In the genomic region with DNA sequence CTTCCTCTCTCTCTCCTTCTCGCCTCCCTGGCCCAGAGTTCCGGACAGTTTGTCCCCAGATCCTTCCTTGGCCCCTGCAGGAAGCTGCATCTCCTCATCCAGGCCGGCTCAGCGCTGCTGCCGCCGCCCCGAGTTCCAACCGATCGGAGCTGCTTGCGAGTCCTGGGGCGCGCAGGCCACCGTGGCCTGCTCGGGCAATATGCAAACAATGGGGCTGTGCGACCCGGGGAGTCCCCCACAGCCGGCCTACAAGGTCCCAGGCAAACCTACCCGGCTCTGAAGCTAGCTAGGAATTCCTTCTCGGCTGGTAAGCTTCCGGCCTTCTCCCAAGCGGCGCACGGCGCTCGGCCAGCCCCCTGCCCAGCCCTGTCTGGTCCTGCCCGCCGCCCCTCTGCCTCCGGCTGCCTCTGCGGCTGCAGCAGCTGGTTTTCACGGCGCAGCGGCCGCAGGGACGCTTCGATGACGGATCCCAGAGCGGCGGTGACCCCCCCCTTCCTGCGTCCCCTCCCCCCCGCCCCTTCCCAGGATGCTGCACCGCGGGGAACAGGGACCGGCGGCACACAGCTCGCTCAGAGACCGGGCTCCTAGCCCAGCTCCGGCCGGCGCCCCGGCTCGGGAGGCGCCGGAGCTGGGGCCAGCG, we compare ENCODE assay signal across 8 cellular contexts. TPM values are rescaled to one million over a fixed set of nuclear protein-coding genes. Genes with fewer than 3 reads are reported as not detected.
DNase-seq lines count a peak whose midpoint lies in the region; TF ChIP-seq lines count a peak whose summit lies in the region.

No MANE protein-coding gene starts in this region.

- no peaks in the 10 kb centered on the region for H3F3A ChIP-seq in SK-N-SH (replicated peaks; ENCODE audit: insufficient read depth)

- no peak for TF ChIP-seq POLR2A in transverse colon (IDR thresholded peaks at IDR 0.05)

- peak overlapping the region; percentile 72 for H3K9ac ChIP-seq in SK-N-SH
- H3K9ac ChIP-seq in duodenal mucosa (ENCODE audit: low read depth in 1 of 2, low read length in 2 of 2), result peak overlapping the region; percentile 94 to 95

- no peak for TF ChIP-seq RAD21 in SK-N-SH (IDR thresholded peaks at IDR 0.05; ENCODE audit: low read length)

- H3K4me1 ChIP-seq in SK-N-SH (ENCODE audit: control insufficient read depth in 1 of 2, insufficient read depth in 2 of 2, low read depth in 1 of 2, low read length in 1 of 2) (peaks cover 6 to 13% of the 10 kb centered on the region in 2 experiments; a peak in 2 of 4 replicates), duodenal mucosa (ENCODE audit: control insufficient read depth in 1 of 2, insufficient read depth in 2 of 2, low read length in 2 of 2) (peaks cover 31 to 35% of the 10 kb centered on the region in 2 donors), transverse colon (peaks cover 0 to 25% (median 9%) of the 10 kb centered on the region in 4 donors)

- in situ Hi-C loops in transverse colon (cut with MboI; ENCODE audit: low pct_ligation_motif_present in 1 of 4, low pct_unique_long_range_greater_than_20kb in 1 of 4, low sequenced_read_pairs in 3 of 4), result loop anchor here in 1 of 4 donors (5.0 kb wide), 1 partner anchor 39 kb away; no protein-coding TSS in a partner anchor

- peak; percentile 77 for DNase-seq in ELF-1 (ENCODE audit: low read depth, low spot score)
- peak; percentile 46 for DNase-seq in HEK293T (ENCODE audit: extremely low spot score)
- DNase-seq in SK-N-SH, result peak; percentile 89
- peak; percentile 31 to 42 for DNase-seq in lung microvascular endothelial cell (ENCODE audit: low read depth in 2 of 2)
- peak; percentile 28 for DNase-seq in transverse colon
- DNase-seq in NCI-H510A (lab: John Stamatoyannopoulos, UW), result no peak
- no peak for DNase-seq in LoVo (ENCODE audit: low spot score)

- TF ChIP-seq EP300 in SK-N-SH (IDR thresholded peaks at IDR 0.05; ENCODE audit: borderline replicate concordance in 1 of 2, low read depth in 1 of 2, low read length in 1 of 2), result no peak
- no peak for TF ChIP-seq EP300 in transverse colon (IDR thresholded peaks at IDR 0.05; ENCODE audit: low read depth)

- H3K79me2 ChIP-seq in SK-N-SH (ENCODE audit: insufficient read depth), result no peaks in the 10 kb centered on the region; the same call in 1 of the 2 replicates

- peak overlapping the region; percentile 65 to 74 for H3K27ac ChIP-seq in SK-N-SH (ENCODE audit: low read depth in 2 of 2, low read length in 1 of 2)
- peak overlapping the region; percentile 95 for H3K27ac ChIP-seq in duodenal mucosa (ENCODE audit: low read depth, low read length)
- H3K27ac ChIP-seq in transverse colon, result peak overlapping the region; percentile 92 to 96 (median 95)

- CTCF ChIA-PET in HEK293T (lab: Yijun Ruan, JAX), result interaction anchor here (1.2 to 9.2 kb wide), 8 partner anchors 10 to 173 kb away, joined by 3 to 83 read pairs (median 8); a partner anchor contains a TSS
- CTCF ChIA-PET in SK-N-SH (lab: Yijun Ruan, JAX), result interaction anchor here (0.9 to 2.9 kb wide), 8 partner anchors 38 to 691 kb away, joined by 3 to 14 read pairs (median 6); a partner anchor contains a TSS

- H3K9me2 ChIP-seq in SK-N-SH, result no peaks in the 10 kb centered on the region

- POLR2A ChIA-PET in HEK293T (lab: Yijun Ruan, JAX) (interaction anchor here (0.8 to 22.2 kb wide), 19 partner anchors 9 to 87 kb away, joined by 3 to 724 read pairs (median 4); a partner anchor contains a TSS), SK-N-SH (lab: Yijun Ruan, JAX) (interaction anchor here (0.6 to 2.5 kb wide), 4 partner anchors 26 to 88 kb away, joined by 3 to 13 read pairs (median 3); a partner anchor contains a TSS)

- intact Hi-C loops in transverse colon (cut with DNase I; ENCODE audit: low total_unique reads), result loop anchor here (5.0 kb wide), 2 partner anchors 39 to 61 kb away; a partner anchor contains a TSS

- H3K36me3 ChIP-seq in SK-N-SH (replicated peaks in 1 of 2; ENCODE audit: control insufficient read depth in 1 of 2, insufficient read depth in 2 of 2, low read length in 1 of 2), result no peaks in the 10 kb centered on the region
- H3K36me3 ChIP-seq in duodenal mucosa (ENCODE audit: control insufficient read depth in 1 of 2, insufficient read depth in 2 of 2, low read length in 2 of 2), result peaks cover 20 to 28% of the 10 kb centered on the region in 2 donors
- H3K36me3 ChIP-seq in transverse colon, result no peaks in the 10 kb centered on the region

- H3K4me3 ChIP-seq in SK-N-SH (ENCODE audit: low read depth in 2 of 2, low read length in 1 of 2) (peak overlapping the region; percentile 60 to 70), duodenal mucosa (ENCODE audit: low read depth in 1 of 2, low read length in 2 of 2) (peak overlapping the region; percentile 86 to 91), transverse colon (peak overlapping the region; percentile 65 to 86 (median 78))

- H3K4me2 ChIP-seq in SK-N-SH, result peak overlapping the region; percentile 86

- TF ChIP-seq CTCF in SK-N-SH (IDR thresholded peaks at IDR 0.05) (no peak), transverse colon (IDR thresholded peaks at IDR 0.05) (no peak)

- no peaks in the 10 kb centered on the region for H4K20me1 ChIP-seq in SK-N-SH (ENCODE audit: insufficient read depth)

- whole genome bisulfite sequencing in SK-N-SH (ENCODE audit: low lambda C conversion rate), result 0% methylated on average over 10 of the region's 54 CpGs
- WGBS in transverse colon (ENCODE audit: low coverage in 1 of 2), 2 donors, result 27% methylated on average over 47 of the region's 54 CpGs; no CpG with 5 or more reads in 1 of the 2 donors

- peak overlapping the region; percentile 69; the same call in 1 of the 2 replicates for H2AFZ ChIP-seq in SK-N-SH (ENCODE audit: low read depth)

- H3K9me3 ChIP-seq in SK-N-SH (no peaks in the 10 kb centered on the region), duodenal mucosa (ENCODE audit: control insufficient read depth in 1 of 2, low read length in 2 of 2) (no peaks in the 10 kb centered on the region), transverse colon (no peaks in the 10 kb centered on the region)

- peaks cover 26% of the 10 kb centered on the region; the same call in 1 of the 2 replicates for H3K27me3 ChIP-seq in SK-N-SH (ENCODE audit: insufficient read depth)
- H3K27me3 ChIP-seq in duodenal mucosa (ENCODE audit: control insufficient read depth in 1 of 2, insufficient read depth in 2 of 2, low read length in 2 of 2), result no peaks in the 10 kb centered on the region
- no peaks in the 10 kb centered on the region for H3K27me3 ChIP-seq in transverse colon

TF ChIP-seq in HEK293T, 16 proteins besides CTCF, POLR2A, EP300 and RAD21 (continues in another document):
- no peak for TF ChIP-seq TARDBP (IDR thresholded peaks at IDR 0.05)
- no peak for TF ChIP-seq ZNF384 (IDR thresholded peaks at IDR 0.05)
- TF ChIP-seq HDGF (IDR thresholded peaks at IDR 0.05; ENCODE audit: borderline replicate concordance), result no peak
- TF ChIP-seq ELF4 (IDR thresholded peaks at IDR 0.05), result no peak
- no peak for TF ChIP-seq ARNT (IDR thresholded peaks at IDR 0.05)
- no peak for TF ChIP-seq FOXA1 (IDR thresholded peaks at IDR 0.05)
- TF ChIP-seq BHLHE40 (IDR thresholded peaks at IDR 0.05; ENCODE audit: borderline replicate concordance), result no peak
- no peak for TF ChIP-seq NFRKB (IDR thresholded peaks at IDR 0.05)
- TF ChIP-seq SUZ12 (IDR thresholded peaks at IDR 0.05), result no peak
- no peak for TF ChIP-seq FOXM1 (IDR thresholded peaks at IDR 0.05; ENCODE audit: borderline replicate concordance)
- TF ChIP-seq L3MBTL2 (conservative IDR thresholded peaks at IDR 0.05), result no peak
- TF ChIP-seq, protein P1, sequence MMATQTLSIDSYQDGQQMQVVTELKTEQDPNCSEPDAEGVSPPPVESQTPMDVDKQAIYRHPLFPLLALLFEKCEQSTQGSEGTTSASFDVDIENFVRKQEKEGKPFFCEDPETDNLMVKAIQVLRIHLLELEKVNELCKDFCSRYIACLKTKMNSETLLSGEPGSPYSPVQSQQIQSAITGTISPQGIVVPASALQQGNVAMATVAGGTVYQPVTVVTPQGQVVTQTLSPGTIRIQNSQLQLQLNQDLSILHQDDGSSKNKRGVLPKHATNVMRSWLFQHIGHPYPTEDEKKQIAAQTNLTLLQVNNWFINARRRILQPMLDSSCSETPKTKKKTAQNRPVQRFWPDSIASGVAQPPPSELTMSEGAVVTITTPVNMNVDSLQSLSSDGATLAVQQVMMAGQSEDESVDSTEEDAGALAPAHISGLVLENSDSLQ (IDR thresholded peaks at IDR 0.05), result no peak
- TF ChIP-seq FOXK2 (IDR thresholded peaks at IDR 0.05), result no peak
- TF ChIP-seq CTBP1 (IDR thresholded peaks at IDR 0.05; ENCODE audit: borderline replicate concordance), result no peak
- no peak for TF ChIP-seq SP1 (IDR thresholded peaks at IDR 0.05)

TF ChIP-seq in SK-N-SH, 30 proteins besides CTCF, POLR2A, EP300 and RAD21:
- TF ChIP-seq, protein P2, sequence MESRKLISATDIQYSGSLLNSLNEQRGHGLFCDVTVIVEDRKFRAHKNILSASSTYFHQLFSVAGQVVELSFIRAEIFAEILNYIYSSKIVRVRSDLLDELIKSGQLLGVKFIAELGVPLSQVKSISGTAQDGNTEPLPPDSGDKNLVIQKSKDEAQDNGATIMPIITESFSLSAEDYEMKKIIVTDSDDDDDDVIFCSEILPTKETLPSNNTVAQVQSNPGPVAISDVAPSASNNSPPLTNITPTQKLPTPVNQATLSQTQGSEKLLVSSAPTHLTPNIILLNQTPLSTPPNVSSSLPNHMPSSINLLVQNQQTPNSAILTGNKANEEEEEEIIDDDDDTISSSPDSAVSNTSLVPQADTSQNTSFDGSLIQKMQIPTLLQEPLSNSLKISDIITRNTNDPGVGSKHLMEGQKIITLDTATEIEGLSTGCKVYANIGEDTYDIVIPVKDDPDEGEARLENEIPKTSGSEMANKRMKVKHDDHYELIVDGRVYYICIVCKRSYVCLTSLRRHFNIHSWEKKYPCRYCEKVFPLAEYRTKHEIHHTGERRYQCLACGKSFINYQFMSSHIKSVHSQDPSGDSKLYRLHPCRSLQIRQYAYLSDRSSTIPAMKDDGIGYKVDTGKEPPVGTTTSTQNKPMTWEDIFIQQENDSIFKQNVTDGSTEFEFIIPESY (IDR thresholded peaks at IDR 0.05; ENCODE audit: borderline replicate concordance, low read depth), result no peak

RNA-seq across cellular contexts. Expression of a gene that starts 59.4 kb away (rescaled TPM):
- 9.2 and 10.4 TPM in 2 replicates for polyA plus RNA-seq in SK-N-SH (2012; rRNA removed)
- polyA plus RNA-seq in SK-N-SH (2012; cell fraction: cytosol; rRNA removed), result 8.4 and 9.8 TPM in 2 replicates
- polyA plus RNA-seq in SK-N-SH (2012; cell fraction: nucleus; rRNA removed), result 14.6 and 18.5 TPM in 2 replicates
- total RNA-seq in lung microvascular endothelial cell (18.3 and 32.5 TPM in 2 replicates), transverse colon (100 to 1,000 TPM; 146 to 349 (median 202) TPM)

Comparison
In these comparisons a context has a peak if more than half of its experiments do, and no peak if none do; other contexts are left out.
1. DNase-seq: peak in ELF-1 (single experiment), HEK293T (single experiment), SK-N-SH (single experiment), lung microvascular endothelial cell (2 of 2) and transverse colon (single experiment); none in NCI-H510A (single experiment) and LoVo (single experiment).
2. Peak in every context shown above with its lines, with median percentiles within 50 percentile points of each other: H3K27ac ChIP-seq and H3K4me3 ChIP-seq.